Comparison of ENCODE assay signal across 19 cellular contexts in the genomic region with DNA sequence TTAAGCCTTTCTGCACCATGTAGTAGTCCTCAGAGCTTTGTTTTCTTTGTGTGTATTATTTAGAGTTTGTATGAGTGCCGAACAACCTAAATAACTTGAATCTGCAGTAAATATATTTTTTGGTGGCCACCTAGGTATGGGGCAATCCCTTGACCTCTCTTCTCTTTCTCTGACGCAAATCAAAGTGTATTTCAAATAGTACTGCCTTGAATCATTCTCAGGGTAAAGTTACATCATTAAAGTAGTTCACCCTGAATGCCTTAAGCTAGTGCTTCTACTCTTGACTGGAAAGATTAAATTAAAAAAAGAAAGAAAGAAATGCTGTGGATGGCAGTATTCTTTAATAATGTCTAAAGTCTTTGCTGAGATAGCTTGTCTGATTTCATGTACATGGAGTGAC.
DNase-seq lines count a peak whose midpoint lies in the region; ATAC-seq, FAIRE-seq and TF ChIP-seq lines count a peak whose summit lies in the region.
"Had no signal": no experiment of that assay in that cellular context is flagged by ENCODE, and none has a peak within 500 bp of the region (broad histone marks: within the 10 kb centered on the region; RNA-seq: fewer than 3 reads in every experiment).

No MANE protein-coding gene starts in this region.

- intact Hi-C loops in PC-3 (cut with micrococcal nuclease) = no loop called here

- POLR2A ChIA-PET in PC-3 (lab: Charles Lee; ENCODE audit: unreplicated experiment) = no interaction called here

- no peaks in the 10 kb centered on the region for H4K20me1 ChIP-seq in PC-3 (ENCODE audit: low read length)
- no peaks in the 10 kb centered on the region for H4K20me1 ChIP-seq in GM23248 (ENCODE audit: insufficient read depth)

- no peak overlapping the region for H3K27ac Mint-ChIP-seq in activated T-helper 17 cell treated with anti-CD3 and anti-CD28 coated beads, Interleukin-2, amount 50 U/mL, for 72 hours
- H3K27ac Mint-ChIP-seq in activated T-cell treated with anti-CD3 and anti-CD28 coated beads, Interleukin-2, amount 50 U/mL, for 72 hours = no peak overlapping the region
- H3K27ac Mint-ChIP-seq: CD8-positive, alpha-beta memory T cell had no signal

- no TSS peak for BruUV-seq in PC-3 (replicated peaks; lab: Mats Ljungman, UMichigan)

- no peak for TF ChIP-seq CTCF in PC-3 (conservative IDR thresholded peaks at IDR 0.05; ENCODE audit: low read depth, low read length)
- TF ChIP-seq CTCF in bronchial epithelial cell (IDR thresholded peaks at IDR 0.05; ENCODE audit: insufficient read depth, low read length, severe bottlenecking) = no peak
- TF ChIP-seq CTCF in retinal pigment epithelial cell (conservative IDR thresholded peaks at IDR 0.05; ENCODE audit: low read depth, low read length) = no peak

- no peak for ATAC-seq in PC-3
- no peak for ATAC-seq in activated T-helper 17 cell treated with anti-CD3 and anti-CD28 coated beads, Interleukin-2, amount 50 U/mL, for 72 hours (replicated peaks)
- ATAC-seq in activated T-cell treated with anti-CD3 and anti-CD28 coated beads, Interleukin-2, amount 50 U/mL, for 72 hours (replicated peaks in 1 of 2) = no peak
- ATAC-seq: Panc1 had no signal

- H3K27me3 ChIP-seq in PC-3 (ENCODE audit: low read length) (no peaks in the 10 kb centered on the region), bronchial epithelial cell (ENCODE audit: control insufficient read depth, insufficient read depth, low read length) (no peaks in the 10 kb centered on the region), GM23248 (replicated peaks; ENCODE audit: insufficient read depth) (no peaks in the 10 kb centered on the region)

- H3K9me3 Mint-ChIP-seq in activated T-helper 17 cell treated with anti-CD3 and anti-CD28 coated beads, Interleukin-2, amount 50 U/mL, for 72 hours = peaks cover 9% of the 10 kb centered on the region
- peaks cover 7 to 17% of the 10 kb centered on the region in 2 donors for H3K9me3 Mint-ChIP-seq in activated T-cell treated with anti-CD3 and anti-CD28 coated beads, Interleukin-2, amount 50 U/mL, for 72 hours

- H3K36me3 Mint-ChIP-seq in activated T-helper 17 cell treated with anti-CD3 and anti-CD28 coated beads, Interleukin-2, amount 50 U/mL, for 72 hours (ENCODE audit: low read depth) = no peaks in the 10 kb centered on the region
- no peaks in the 10 kb centered on the region for H3K36me3 Mint-ChIP-seq in activated T-cell treated with anti-CD3 and anti-CD28 coated beads, Interleukin-2, amount 50 U/mL, for 72 hours (ENCODE audit: insufficient read depth in 2 of 2)
- H3K36me3 Mint-ChIP-seq: CD8-positive, alpha-beta memory T cell had no signal

- H3K9me3 ChIP-seq in PC-3 (ENCODE audit: low read length) (no peaks in the 10 kb centered on the region), GM23248 (ENCODE audit: low read depth) (no peaks in the 10 kb centered on the region)

- no peak overlapping the region for H3K4me3 Mint-ChIP-seq in activated T-helper 17 cell treated with anti-CD3 and anti-CD28 coated beads, Interleukin-2, amount 50 U/mL, for 72 hours
- H3K4me3 Mint-ChIP-seq in activated T-cell treated with anti-CD3 and anti-CD28 coated beads, Interleukin-2, amount 50 U/mL, for 72 hours = no peak overlapping the region
- H3K4me3 Mint-ChIP-seq: CD8-positive, alpha-beta memory T cell had no signal

- H3K36me3 ChIP-seq in PC-3 (ENCODE audit: low read depth, low read length) (no peaks in the 10 kb centered on the region), bronchial epithelial cell (ENCODE audit: control insufficient read depth, insufficient read depth, low read length) (no peaks in the 10 kb centered on the region), GM23248 (ENCODE audit: low read depth) (no peaks in the 10 kb centered on the region)

- H2AFZ ChIP-seq in PC-3 (ENCODE audit: low read length) (no peak overlapping the region), GM23248 (no peak overlapping the region)

- no peaks in the 10 kb centered on the region for H3K27me3 Mint-ChIP-seq in activated T-helper 17 cell treated with anti-CD3 and anti-CD28 coated beads, Interleukin-2, amount 50 U/mL, for 72 hours
- H3K27me3 Mint-ChIP-seq in activated T-cell treated with anti-CD3 and anti-CD28 coated beads, Interleukin-2, amount 50 U/mL, for 72 hours (ENCODE audit: low read depth) = no peaks in the 10 kb centered on the region
- H3K27me3 Mint-ChIP-seq: CD8-positive, alpha-beta memory T cell had no signal

- 6 to 8% methylated on average over 2 of the region's 2 CpGs for WGBS in GM23248 (ENCODE audit: low coverage in 1 of 2, low lambda C conversion rate in 2 of 2, missing lambda C conversion rate in 2 of 2), 2 experiments

- H3F3A ChIP-seq in PC-3 (ENCODE audit: low read length, unreplicated experiment) = no peaks in the 10 kb centered on the region
- H3F3A ChIP-seq in GM23248 (ENCODE audit: insufficient read depth) = no peaks in the 10 kb centered on the region

- H3K9me2 ChIP-seq in PC-3 (replicated peaks; ENCODE audit: low read length) = no peaks in the 10 kb centered on the region
- H3K9me2 ChIP-seq in GM23248 (ENCODE audit: insufficient read depth) = no peaks in the 10 kb centered on the region

- FAIRE-seq in bronchial epithelial cell (lab: Jason Lieb, UNC) = no peak

- H3K79me2 ChIP-seq in PC-3 (ENCODE audit: low read length) (no peaks in the 10 kb centered on the region), GM23248 (ENCODE audit: insufficient read depth) (no peaks in the 10 kb centered on the region)

- peak; percentile 43 for DNase-seq in H4 (ENCODE audit: low spot score)
- peak; percentile 6 for DNase-seq in PC-3
- peak; percentile 5 for DNase-seq in bronchial epithelial cell (ENCODE audit: low read depth)
- peak; percentile 95 for DNase-seq in retinal pigment epithelial cell (ENCODE audit: low read depth)
- no peak for DNase-seq in activated T-cell treated with anti-CD3 and anti-CD28 coated beads, Interleukin-2, amount 50 U/mL, for 72 hours
- DNase-seq in GM23248 = no peak
- DNase-seq: CD8-positive, alpha-beta memory T cell; DMS79 treated with DMSO at 0.1 percent for 48 hours; GOT3; IMR-90; Karpas-422; MM.1S; NCI-H1105 treated with DMSO at 0.1 percent for 48 hours; NCI-H187; NCI-H446; NCI-H748 treated with DMSO at 0.1 percent for 48 hours; SHP77 had no signal

- H3K9ac ChIP-seq in PC-3 (ENCODE audit: low read length) = no peak overlapping the region
- no peak overlapping the region for H3K9ac ChIP-seq in GM23248

- H3K4me1 ChIP-seq in PC-3 (ENCODE audit: insufficient read depth, low read length) (0 out of 2 replicates have a peak, but pooled peaks cover 4% of the 10 kb centered on the region), GM23248 (ENCODE audit: insufficient read depth) (no peaks in the 10 kb centered on the region)

- H3K4me3 ChIP-seq in PC-3 (ENCODE audit: low read length) (no peak overlapping the region), bronchial epithelial cell (ENCODE audit: low read depth, low read length) (no peak overlapping the region), retinal pigment epithelial cell (ENCODE audit: low read length) (no peak overlapping the region), GM23248 (no peak overlapping the region)

- no peaks in the 10 kb centered on the region for H3K4me1 Mint-ChIP-seq in activated T-helper 17 cell treated with anti-CD3 and anti-CD28 coated beads, Interleukin-2, amount 50 U/mL, for 72 hours
- H3K4me1 Mint-ChIP-seq in activated T-cell treated with anti-CD3 and anti-CD28 coated beads, Interleukin-2, amount 50 U/mL, for 72 hours (ENCODE audit: low read depth) = no peaks in the 10 kb centered on the region
- H3K4me1 Mint-ChIP-seq: CD8-positive, alpha-beta memory T cell had no signal

- H3K27ac ChIP-seq in PC-3 (ENCODE audit: low read length) (no peak overlapping the region), GM23248 (no peak overlapping the region)

- in situ Hi-C loops in GM23248 (cut with MboI) = no loop called here

- CTCF ChIA-PET in PC-3 (lab: Charles Lee) = interaction anchor here (0.5 kb wide), 1 partner anchor 104 kb away, joined by 9 read pairs; no protein-coding TSS in a partner anchor

- no peak overlapping the region for H3K4me2 ChIP-seq in PC-3 (ENCODE audit: low read length)
- H3K4me2 ChIP-seq in GM23248 (ENCODE audit: unreplicated experiment) = no peak overlapping the region

Comparison
In these comparisons a context has a peak if more than half of its experiments do, and no peak if none do; other contexts are left out.
1. DNase-seq: peak in H4 (single experiment), PC-3 (single experiment), bronchial epithelial cell (single experiment) and retinal pigment epithelial cell (single experiment); none in activated T-cell treated with anti-CD3 and anti-CD28 coated beads, Interleukin-2, amount 50 U/mL, for 72 hours (0 of 2) and GM23248 (single experiment).